In the genomic region with DNA sequence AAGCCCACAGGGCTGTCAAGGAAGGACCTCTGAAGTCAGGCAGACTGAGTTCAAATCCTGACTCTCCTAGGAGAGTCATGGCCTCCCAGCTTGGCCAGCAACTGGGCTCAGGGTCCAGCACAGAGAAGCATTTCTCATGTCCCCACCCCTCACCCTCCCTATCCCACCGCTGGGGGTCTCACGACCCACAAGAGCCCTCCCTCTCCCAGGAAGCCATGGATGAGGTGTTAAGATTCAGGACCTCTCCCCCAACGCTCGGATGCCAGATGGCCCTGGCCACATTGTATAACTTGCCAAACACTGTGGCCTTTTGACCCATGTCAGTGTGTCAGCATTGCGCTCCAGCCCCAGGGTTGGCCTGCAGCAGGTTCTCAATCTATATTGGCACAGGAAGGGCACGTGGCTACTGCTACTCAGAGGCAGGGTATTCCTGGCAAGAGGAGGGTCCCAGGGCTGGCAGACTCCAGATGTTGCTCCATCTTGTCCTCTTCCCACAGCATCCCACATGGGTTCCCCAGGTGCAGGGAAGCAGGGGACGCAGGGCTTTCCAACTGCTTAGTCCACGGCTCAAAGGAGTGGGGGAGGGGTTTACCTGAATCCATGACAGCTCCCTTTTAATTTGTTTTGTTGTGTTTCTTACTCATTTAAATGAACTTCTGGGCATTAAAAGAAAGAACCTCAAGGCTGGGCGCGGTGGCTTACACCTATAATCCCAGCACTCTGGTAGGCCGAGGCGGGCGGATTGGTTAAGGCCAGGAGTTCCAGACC, we compare ENCODE assay signal across 2 cellular contexts.
TF ChIP-seq lines count a peak whose summit lies in the region.

No MANE protein-coding gene starts in this region.

TF ChIP-seq in HCT116, 20 proteins besides CTCF, POLR2A, EP300 and RAD21:
- TF ChIP-seq SP1 (IDR thresholded peaks at IDR 0.05; ENCODE audit: low read depth): no peak
- TF ChIP-seq CEBPB (IDR thresholded peaks at IDR 0.05; ENCODE audit: low read depth): no peak
- TF ChIP-seq CBX3 (IDR thresholded peaks at IDR 0.05; ENCODE audit: low read depth): no peak
- no peak for TF ChIP-seq FOSL1 (IDR thresholded peaks at IDR 0.05; ENCODE audit: low read depth)
- no peak for TF ChIP-seq ELF1 (IDR thresholded peaks at IDR 0.05; ENCODE audit: borderline replicate concordance, low read depth)
- TF ChIP-seq, protein P1, sequence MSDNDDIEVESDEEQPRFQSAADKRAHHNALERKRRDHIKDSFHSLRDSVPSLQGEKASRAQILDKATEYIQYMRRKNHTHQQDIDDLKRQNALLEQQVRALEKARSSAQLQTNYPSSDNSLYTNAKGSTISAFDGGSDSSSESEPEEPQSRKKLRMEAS (IDR thresholded peaks at IDR 0.05): no peak
- TF ChIP-seq EZH2phosphoT487 (IDR thresholded peaks at IDR 0.05; ENCODE audit: borderline replicate concordance): no peak
TF ChIP-seq in HCT116: peak in this region for 0.

TF ChIP-seq in GM12878, 131 proteins besides CTCF, POLR2A, EP300 and RAD21:
- TF ChIP-seq RFX5 (IDR thresholded peaks at IDR 0.05; ENCODE audit: low read depth, low read length): no peak
- TF ChIP-seq ZNF622 (IDR thresholded peaks at IDR 0.05): no peak
- no peak for TF ChIP-seq ESRRA (IDR thresholded peaks at IDR 0.05; ENCODE audit: low read length)
- TF ChIP-seq ATF7 (IDR thresholded peaks at IDR 0.05; ENCODE audit: low read depth): no peak
- TF ChIP-seq ASH2L (IDR thresholded peaks at IDR 0.05; ENCODE audit: borderline replicate concordance, low read depth): no peak
- TF ChIP-seq FOS (IDR thresholded peaks at IDR 0.05; ENCODE audit: borderline replicate concordance, extremely low read depth, insufficient read length): no peak
- TF ChIP-seq IRF4 (IDR thresholded peaks at IDR 0.05; ENCODE audit: low read depth, low read length): no peak
- TF ChIP-seq, protein P2, sequence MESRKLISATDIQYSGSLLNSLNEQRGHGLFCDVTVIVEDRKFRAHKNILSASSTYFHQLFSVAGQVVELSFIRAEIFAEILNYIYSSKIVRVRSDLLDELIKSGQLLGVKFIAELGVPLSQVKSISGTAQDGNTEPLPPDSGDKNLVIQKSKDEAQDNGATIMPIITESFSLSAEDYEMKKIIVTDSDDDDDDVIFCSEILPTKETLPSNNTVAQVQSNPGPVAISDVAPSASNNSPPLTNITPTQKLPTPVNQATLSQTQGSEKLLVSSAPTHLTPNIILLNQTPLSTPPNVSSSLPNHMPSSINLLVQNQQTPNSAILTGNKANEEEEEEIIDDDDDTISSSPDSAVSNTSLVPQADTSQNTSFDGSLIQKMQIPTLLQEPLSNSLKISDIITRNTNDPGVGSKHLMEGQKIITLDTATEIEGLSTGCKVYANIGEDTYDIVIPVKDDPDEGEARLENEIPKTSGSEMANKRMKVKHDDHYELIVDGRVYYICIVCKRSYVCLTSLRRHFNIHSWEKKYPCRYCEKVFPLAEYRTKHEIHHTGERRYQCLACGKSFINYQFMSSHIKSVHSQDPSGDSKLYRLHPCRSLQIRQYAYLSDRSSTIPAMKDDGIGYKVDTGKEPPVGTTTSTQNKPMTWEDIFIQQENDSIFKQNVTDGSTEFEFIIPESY (IDR thresholded peaks at IDR 0.05): no peak
- TF ChIP-seq, protein P3, sequence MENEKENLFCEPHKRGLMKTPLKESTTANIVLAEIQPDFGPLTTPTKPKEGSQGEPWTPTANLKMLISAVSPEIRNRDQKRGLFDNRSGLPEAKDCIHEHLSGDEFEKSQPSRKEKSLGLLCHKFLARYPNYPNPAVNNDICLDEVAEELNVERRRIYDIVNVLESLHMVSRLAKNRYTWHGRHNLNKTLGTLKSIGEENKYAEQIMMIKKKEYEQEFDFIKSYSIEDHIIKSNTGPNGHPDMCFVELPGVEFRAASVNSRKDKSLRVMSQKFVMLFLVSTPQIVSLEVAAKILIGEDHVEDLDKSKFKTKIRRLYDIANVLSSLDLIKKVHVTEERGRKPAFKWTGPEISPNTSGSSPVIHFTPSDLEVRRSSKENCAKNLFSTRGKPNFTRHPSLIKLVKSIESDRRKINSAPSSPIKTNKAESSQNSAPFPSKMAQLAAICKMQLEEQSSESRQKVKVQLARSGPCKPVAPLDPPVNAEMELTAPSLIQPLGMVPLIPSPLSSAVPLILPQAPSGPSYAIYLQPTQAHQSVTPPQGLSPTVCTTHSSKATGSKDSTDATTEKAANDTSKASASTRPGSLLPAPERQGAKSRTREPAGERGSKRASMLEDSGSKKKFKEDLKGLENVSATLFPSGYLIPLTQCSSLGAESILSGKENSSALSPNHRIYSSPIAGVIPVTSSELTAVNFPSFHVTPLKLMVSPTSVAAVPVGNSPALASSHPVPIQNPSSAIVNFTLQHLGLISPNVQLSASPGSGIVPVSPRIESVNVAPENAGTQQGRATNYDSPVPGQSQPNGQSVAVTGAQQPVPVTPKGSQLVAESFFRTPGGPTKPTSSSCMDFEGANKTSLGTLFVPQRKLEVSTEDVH (IDR thresholded peaks at IDR 0.05; ENCODE audit: low read depth, partially characterized antibody): no peak
- TF ChIP-seq ZNF24 (IDR thresholded peaks at IDR 0.05): no peak
- no peak for TF ChIP-seq SMC3 (IDR thresholded peaks at IDR 0.05; ENCODE audit: borderline replicate concordance, low read length)
- no peak for TF ChIP-seq ZNF384 (IDR thresholded peaks at IDR 0.05; ENCODE audit: borderline replicate concordance, low read depth, low read length)
- TF ChIP-seq, protein P4, sequence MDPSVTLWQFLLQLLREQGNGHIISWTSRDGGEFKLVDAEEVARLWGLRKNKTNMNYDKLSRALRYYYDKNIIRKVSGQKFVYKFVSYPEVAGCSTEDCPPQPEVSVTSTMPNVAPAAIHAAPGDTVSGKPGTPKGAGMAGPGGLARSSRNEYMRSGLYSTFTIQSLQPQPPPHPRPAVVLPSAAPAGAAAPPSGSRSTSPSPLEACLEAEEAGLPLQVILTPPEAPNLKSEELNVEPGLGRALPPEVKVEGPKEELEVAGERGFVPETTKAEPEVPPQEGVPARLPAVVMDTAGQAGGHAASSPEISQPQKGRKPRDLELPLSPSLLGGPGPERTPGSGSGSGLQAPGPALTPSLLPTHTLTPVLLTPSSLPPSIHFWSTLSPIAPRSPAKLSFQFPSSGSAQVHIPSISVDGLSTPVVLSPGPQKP (IDR thresholded peaks at IDR 0.05; ENCODE audit: low read depth, low read length): no peak
